Comparison of ENCODE assay signal across 15 cellular contexts in genomic region chr4:15162046-15162445, GRCh38.
"Had no signal": no experiment of that assay in that cellular context is flagged by ENCODE, and none has a peak within 500 bp of the region (broad histone marks: within the 10 kb centered on the region; RNA-seq: fewer than 3 reads in every experiment).

No MANE protein-coding gene starts in this region.

- H3K27me3 ChIP-seq: adrenal gland, cardiac muscle cell, right lobe of liver, suprapubic skin, upper lobe of right lung had no signal

- H3K9me3 Mint-ChIP-seq: activated CD8-positive, alpha-beta T cell treated with anti-CD3 and anti-CD28 coated beads for 36 hours; activated naive CD4-positive, alpha-beta T cell treated with anti-CD3 and anti-CD28 coated beads, Interleukin-2, amount 50 U/mL, for 24 hours; activated T-cell treated with anti-CD3 and anti-CD28 coated beads, Interleukin-2, amount 50 U/mL, for 4 hours; nephron progenitor cell had no signal

- DNase-seq: activated CD4-positive, alpha-beta T cell treated with anti-CD3 and anti-CD28 coated beads for 48 hours; activated CD8-positive, alpha-beta T cell treated with anti-CD3 and anti-CD28 coated beads for 36 hours; activated effector memory CD4-positive, alpha-beta T cell treated with anti-CD3 and anti-CD28 coated beads, Interleukin-2, amount 50 U/mL, for 16 hours; activated T-cell treated with anti-CD3 and anti-CD28 coated beads, Interleukin-2, amount 50 U/mL, for 4 hours; nephron progenitor cell; right lobe of liver; upper lobe of right lung; WERI-Rb-1 had no signal

- H3K9me3 ChIP-seq: adrenal gland, right lobe of liver, suprapubic skin, upper lobe of right lung had no signal

- H3K27ac Mint-ChIP-seq: activated CD8-positive, alpha-beta T cell treated with anti-CD3 and anti-CD28 coated beads for 36 hours; activated naive CD4-positive, alpha-beta T cell treated with anti-CD3 and anti-CD28 coated beads, Interleukin-2, amount 50 U/mL, for 24 hours; nephron progenitor cell; stimulated activated naive CD8-positive, alpha-beta T cell treated with anti-CD3 and anti-CD28 coated beads, Interleukin-15, Interleukin-2, amounts not matched to agents 100 ng/mL and 50 ng/mL, for 24 hours had no signal

- ATAC-seq: activated CD8-positive, alpha-beta T cell treated with anti-CD3 and anti-CD28 coated beads for 36 hours; activated T-cell treated with anti-CD3 and anti-CD28 coated beads, Interleukin-2, amount 50 U/mL, for 4 hours; esophagus mucosa had no signal

- H3K4me1 ChIP-seq: adrenal gland, right lobe of liver, upper lobe of right lung had no signal

- H3K36me3 ChIP-seq: adrenal gland, cardiac muscle cell, right lobe of liver, suprapubic skin, upper lobe of right lung, WERI-Rb-1 had no signal

- H3K4me2 ChIP-seq: smooth muscle cell had no signal

- H3K36me3 Mint-ChIP-seq: activated naive CD4-positive, alpha-beta T cell treated with anti-CD3 and anti-CD28 coated beads, Interleukin-2, amount 50 U/mL, for 24 hours had no signal

- H3K4me3 ChIP-seq: adrenal gland, cardiac muscle cell, right lobe of liver, smooth muscle cell, suprapubic skin, upper lobe of right lung had no signal

- H3K4me3 Mint-ChIP-seq: activated CD8-positive, alpha-beta T cell treated with anti-CD3 and anti-CD28 coated beads for 36 hours; activated naive CD4-positive, alpha-beta T cell treated with anti-CD3 and anti-CD28 coated beads, Interleukin-2, amount 50 U/mL, for 24 hours; activated T-cell treated with anti-CD3 and anti-CD28 coated beads, Interleukin-2, amount 50 U/mL, for 4 hours; nephron progenitor cell; stimulated activated naive CD8-positive, alpha-beta T cell treated with anti-CD3 and anti-CD28 coated beads, Interleukin-15, Interleukin-2, amounts not matched to agents 100 ng/mL and 50 ng/mL, for 24 hours had no signal

- H3K27ac ChIP-seq: adrenal gland, cardiac muscle cell, right lobe of liver, suprapubic skin, upper lobe of right lung, WERI-Rb-1 had no signal

- H3K4me1 Mint-ChIP-seq: activated naive CD4-positive, alpha-beta T cell treated with anti-CD3 and anti-CD28 coated beads, Interleukin-2, amount 50 U/mL, for 24 hours had no signal
